ENCODE assay signal across 10 cellular contexts in the genomic region with DNA sequence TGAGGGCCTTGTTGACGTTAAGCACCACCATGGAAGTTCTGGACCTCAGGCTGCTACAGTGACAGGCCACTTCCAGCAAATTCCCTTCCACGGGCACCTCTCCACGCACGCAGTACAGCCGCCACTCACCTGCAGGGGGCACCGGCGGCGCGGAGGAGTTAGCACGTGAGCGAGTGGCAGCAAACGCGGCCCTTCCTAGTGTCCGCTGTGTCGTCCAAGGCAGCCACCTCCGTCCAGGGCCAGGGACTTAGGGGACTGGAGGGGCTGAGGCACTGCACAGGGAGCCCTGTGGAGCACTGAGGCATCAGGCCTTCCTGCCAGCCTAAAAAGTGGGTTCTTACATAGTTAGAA.
DNase-seq lines count a peak whose midpoint lies in the region; ATAC-seq and TF ChIP-seq lines count a peak whose summit lies in the region.
"Had no signal": no experiment of that assay in that cellular context is flagged by ENCODE, and none has a peak within 500 bp of the region (broad histone marks: within the 10 kb centered on the region; RNA-seq: fewer than 3 reads in every experiment).

No MANE protein-coding gene starts in this region.

- ATAC-seq in GM21390 (IDR thresholded peaks at IDR 0.05; ENCODE audit: unreplicated experiment): no peak
- ATAC-seq in HG02678 (IDR thresholded peaks at IDR 0.05; ENCODE audit: unreplicated experiment): no peak

- DNase-seq in GM12864 (ENCODE audit: low read depth) (no peak), NT2/D1 (ENCODE audit: low read depth, low spot score) (peak; percentile 25), fibroblast of mammary gland (ENCODE audit: low read depth) (peak; percentile 19), retinal pigment epithelial cell (ENCODE audit: low read depth) (no peak), NOMO-1 (lab: John Stamatoyannopoulos, UW; ENCODE audit: unreplicated experiment in 2 of 2) (no peak), activated gamma-delta T cell treated with Interleukin-2 at 50 U/mL for 16 hours (no peak)
- DNase-seq: activated B cell treated with CpG ODN at 0.5 μM for 24 hours had no signal

- peaks cover 3% of the 10 kb centered on the region for H3K4me1 ChIP-seq in NT2/D1 (ENCODE audit: insufficient read depth, insufficient read length)

- no peaks in the 10 kb centered on the region for H3K9me3 ChIP-seq in NT2/D1 (ENCODE audit: insufficient read depth, low read length)

- H3K27me3 ChIP-seq in NT2/D1 (ENCODE audit: insufficient read depth, insufficient read length): no peaks in the 10 kb centered on the region
- H3K27me3 ChIP-seq: neutrophil had no signal

- no peak overlapping the region for H3K4me3 ChIP-seq in GM12864 (ENCODE audit: low read depth, low read length)
- no peak overlapping the region for H3K4me3 ChIP-seq in NT2/D1 (ENCODE audit: insufficient read length, low read depth)
- H3K4me3 ChIP-seq in fibroblast of mammary gland (ENCODE audit: control insufficient read depth, low read depth, low read length): no peak overlapping the region
- no peak overlapping the region for H3K4me3 ChIP-seq in retinal pigment epithelial cell (ENCODE audit: low read length)

- H3K9ac ChIP-seq in NT2/D1 (ENCODE audit: insufficient read length, low read depth): no peak overlapping the region

- TF ChIP-seq CTCF in GM12864 (IDR thresholded peaks at IDR 0.05; ENCODE audit: low read depth, low read length, missing control alignments) (peak; percentile 32), fibroblast of mammary gland (conservative IDR thresholded peaks at IDR 0.05; ENCODE audit: control insufficient read depth, insufficient read depth, low read depth, low read length) (peak; percentile 50), retinal pigment epithelial cell (conservative IDR thresholded peaks at IDR 0.05; ENCODE audit: low read depth, low read length) (peak; percentile 56)

- peaks cover 88% of the 10 kb centered on the region for H3K36me3 ChIP-seq in NT2/D1 (ENCODE audit: insufficient read depth, insufficient read length, low read length)

Comparison
In these comparisons a context has a peak if more than half of its experiments do, and no peak if none do; other contexts are left out.
1. DNase-seq: peak in NT2/D1 (single experiment) and fibroblast of mammary gland (single experiment); none in GM12864 (single experiment), retinal pigment epithelial cell (single experiment), NOMO-1 (0 of 2) and activated gamma-delta T cell treated with Interleukin-2 at 50 U/mL for 16 hours (single experiment).
2. Peak in every context shown above with its lines, with median percentiles within 50 percentile points of each other: CTCF ChIP-seq.